In the genomic region with DNA sequence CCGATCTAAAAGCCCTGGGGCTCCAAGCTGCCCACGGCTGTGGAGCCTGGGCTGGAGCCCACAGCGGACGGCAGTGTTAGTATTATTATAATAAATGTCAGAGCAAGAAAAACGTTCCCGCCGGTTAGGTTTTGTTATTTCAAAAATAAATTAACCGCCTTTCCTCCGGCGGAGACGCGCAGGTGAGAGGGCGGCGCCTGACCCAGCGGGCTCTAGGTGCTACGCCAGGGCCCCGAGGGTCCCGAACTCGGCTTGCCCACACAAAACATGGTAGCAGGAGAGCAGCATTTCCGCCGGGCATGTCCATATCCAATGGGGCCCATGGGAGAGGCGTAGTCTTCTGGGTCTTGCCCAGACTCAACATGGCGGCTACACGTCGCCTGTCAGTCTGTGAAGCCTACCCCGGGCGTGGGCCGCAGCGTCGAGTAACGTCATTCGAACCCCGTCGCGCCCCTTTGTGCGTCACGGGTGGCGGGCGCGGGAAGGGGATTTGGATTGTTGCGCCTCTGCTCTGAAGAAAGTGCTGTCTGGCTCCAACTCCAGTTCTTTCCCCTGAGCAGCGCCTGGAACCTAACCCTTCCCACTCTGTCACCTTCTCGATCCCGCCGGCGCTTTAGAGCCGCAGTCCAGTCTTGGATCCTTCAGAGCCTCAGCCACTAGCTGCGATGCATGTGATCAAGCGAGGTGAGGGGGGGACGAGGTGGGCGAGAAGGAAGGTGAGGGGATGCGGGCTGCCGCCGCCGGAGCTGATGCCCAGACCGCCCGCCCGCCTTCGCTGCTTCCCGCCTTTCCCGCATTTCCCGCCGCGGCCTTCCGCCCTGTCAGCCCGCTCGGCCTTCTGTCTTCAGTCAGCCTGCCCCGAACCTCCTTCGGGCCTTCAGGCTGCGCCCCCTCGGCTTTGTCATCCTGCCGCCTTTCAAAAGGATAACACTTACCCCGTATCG, we compare ENCODE assay signal across 8 cellular contexts. TPM values are rescaled to one million over a fixed set of nuclear protein-coding genes. Genes with fewer than 3 reads are reported as not detected.
A peak's percentile ranks its signal among the peaks of the same experiment; 100 is the strongest.
DNase-seq lines count a peak whose midpoint lies in the region; ATAC-seq and TF ChIP-seq lines count a peak whose summit lies in the region.

A gene (plus strand): TSS at position 452 of the 944 bp plus-strand sequence. CDS start 214 bp downstream, at position 666.

- intact Hi-C loops in left lung (cut with DNase I): no loop called here

- H3K4me1 ChIP-seq in left lung: peaks cover 0 to 29% of the 10 kb centered on the region in 2 donors

- H3K27ac ChIP-seq in C4-2B (peak within 1 kb of the TSS; percentile 92), left lung (peak within 1 kb of the TSS; percentile 92 to 94)

- DNase-seq in NCI-H774 (lab: John Stamatoyannopoulos, UW) (peak; percentile 95), dermis blood vessel endothelial cell (peak; percentile 98), left lung (peak; percentile 95 to 96)
- peak; percentile 89 to 92 for DNase-seq in activated CD4-positive, alpha-beta T cell treated with anti-CD3 and anti-CD28 coated beads, Interleukin-2, amount 50 U/mL, for 4 hours
- peak; percentile 92 to 93 for DNase-seq in stimulated activated CD4-positive, alpha-beta T cell treated with anti-CD3 and anti-CD28 coated beads, Interleukin-2, amount 100 ng/mL, for 48 hours

- H3K36me3 ChIP-seq in left lung: peaks cover 0 to 9% of the 10 kb centered on the region in 2 donors

- TF ChIP-seq CTCF in C4-2B (conservative IDR thresholded peaks at IDR 0.05) (no peak), left lung (IDR thresholded peaks at IDR 0.05) (no peak)

- no peaks in the 10 kb centered on the region for H3K9me3 ChIP-seq in left lung

- peak; percentile 94 for ATAC-seq in GM19395 (IDR thresholded peaks at IDR 0.05; ENCODE audit: unreplicated experiment)
- peak; percentile 93 for ATAC-seq in HG03565 (IDR thresholded peaks at IDR 0.05; ENCODE audit: unreplicated experiment)
- ATAC-seq in left lung: peak; percentile 98

- no peaks in the 10 kb centered on the region for H3K27me3 ChIP-seq in left lung

- H3K4me3 ChIP-seq in left lung: peak within 1 kb of the TSS; percentile 75 to 84

RNA-seq across cellular contexts. Expression of the gene that starts here (rescaled TPM):
- total RNA-seq in dermis blood vessel endothelial cell: 68.8 and 173 TPM in 2 replicates
- 10 to 100 TPM; 46.0 to 51.8 TPM for total RNA-seq in left lung

Comparison
In these comparisons a context has a peak if more than half of its experiments do, and no peak if none do; other contexts are left out.
1. Peak in every context shown above with its lines: DNase-seq, ATAC-seq, H3K4me3 ChIP-seq and H3K27ac ChIP-seq.